Comparison of ENCODE assay signal across 12 cellular contexts in genomic region chr1:74463301-74463988, GRCh38. TPM values are rescaled to one million over a fixed set of nuclear protein-coding genes. Genes with fewer than 3 reads are reported as not detected.
DNase-seq lines count a peak whose midpoint lies in the region; ATAC-seq and TF ChIP-seq lines count a peak whose summit lies in the region.
"Had no signal": no experiment of that assay in that cellular context is flagged by ENCODE, and none has a peak within 500 bp of the region (broad histone marks: within the 10 kb centered on the region; RNA-seq: fewer than 3 reads in every experiment).

No MANE protein-coding gene starts in this region.

- ATAC-seq in GM21390 (IDR thresholded peaks at IDR 0.05; ENCODE audit: unreplicated experiment) (peak; percentile 85), HG03432 (IDR thresholded peaks at IDR 0.05; ENCODE audit: unreplicated experiment) (peak; percentile 95)

- H3K36me3 Mint-ChIP-seq in activated CD4-positive, alpha-beta memory T cell treated with anti-CD3 and anti-CD28 coated beads, Interleukin-2, amount 10 ng/mL, durations not matched to agents 7 days and 5 days (ENCODE audit: low read depth) = no peaks in the 10 kb centered on the region

- H3K36me3 ChIP-seq in thyroid gland = no peaks in the 10 kb centered on the region

- H3K27me3 ChIP-seq in thyroid gland = no peaks in the 10 kb centered on the region

- no peak overlapping the region for H3K27ac Mint-ChIP-seq in activated CD4-positive, alpha-beta memory T cell treated with anti-CD3 and anti-CD28 coated beads, Interleukin-2, amount 10 ng/mL, durations not matched to agents 7 days and 5 days

- no peak for TF ChIP-seq POLR2A in thyroid gland (IDR thresholded peaks at IDR 0.05)

- no peaks in the 10 kb centered on the region for H3K4me1 ChIP-seq in thyroid gland

- no peak overlapping the region for H3K4me3 Mint-ChIP-seq in activated CD4-positive, alpha-beta memory T cell treated with anti-CD3 and anti-CD28 coated beads, Interleukin-2, amount 10 ng/mL, durations not matched to agents 7 days and 5 days

- no peaks in the 10 kb centered on the region for H3K9me3 ChIP-seq in thyroid gland

- no peaks in the 10 kb centered on the region for H3K9me3 Mint-ChIP-seq in activated CD4-positive, alpha-beta memory T cell treated with anti-CD3 and anti-CD28 coated beads, Interleukin-2, amount 10 ng/mL, durations not matched to agents 7 days and 5 days

- TF ChIP-seq CTCF in GM12865 (IDR thresholded peaks at IDR 0.05; ENCODE audit: insufficient read depth, low read depth, low read length, missing control alignments) = no peak
- TF ChIP-seq CTCF in fibroblast of pulmonary artery (IDR thresholded peaks at IDR 0.05; ENCODE audit: low read length, missing control alignments) = no peak
- TF ChIP-seq CTCF in thyroid gland (IDR thresholded peaks at IDR 0.05) = no peak

- H3K4me1 Mint-ChIP-seq in activated CD4-positive, alpha-beta memory T cell treated with anti-CD3 and anti-CD28 coated beads, Interleukin-2, amount 10 ng/mL, durations not matched to agents 7 days and 5 days = peaks cover 2% of the 10 kb centered on the region

- H3K27ac ChIP-seq in thyroid gland = no peak overlapping the region

- no peaks in the 10 kb centered on the region for H3K27me3 Mint-ChIP-seq in activated CD4-positive, alpha-beta memory T cell treated with anti-CD3 and anti-CD28 coated beads, Interleukin-2, amount 10 ng/mL, durations not matched to agents 7 days and 5 days

- DNase-seq in GM12865 (ENCODE audit: low read depth) (peak; percentile 37), fibroblast of pulmonary artery (ENCODE audit: low read depth) (peak; percentile 17), SHP77 (lab: John Stamatoyannopoulos, UW) (no peak), thyroid gland (no peak)
- no peak for DNase-seq in effector CD8-positive, alpha-beta T cell (lab: John Stamatoyannopoulos, UW)
- no peak for DNase-seq in activated CD4-positive, alpha-beta memory T cell treated with anti-CD3 and anti-CD28 coated beads, Interleukin-2, amount 10 ng/mL, durations not matched to agents 7 days and 5 days
- DNase-seq: central memory CD4-positive, alpha-beta T cell; NCI-H510A had no signal

- WGBS in thyroid gland, 2 donors = 75 to 78% methylated on average over 9 of the region's 9 CpGs

- CTCF ChIA-PET in activated CD4-positive, alpha-beta memory T cell treated with anti-CD3 and anti-CD28 coated beads, Interleukin-2, amount 10 ng/mL, durations not matched to agents 7 days and 5 days (lab: Charles Lee) = no interaction called here

- intact Hi-C loops in thyroid gland (cut with DNase I) = no loop called here

- POLR2A ChIA-PET in activated CD4-positive, alpha-beta memory T cell treated with anti-CD3 and anti-CD28 coated beads, Interleukin-2, amount 10 ng/mL, durations not matched to agents 7 days and 5 days (lab: Charles Lee) = no interaction called here

- H3K4me3 ChIP-seq in GM12865 (ENCODE audit: low read depth, low read length) (no peak overlapping the region), fibroblast of pulmonary artery (replicated peaks; ENCODE audit: low read depth, low read length) (no peak overlapping the region), thyroid gland (replicated peaks in 1 of 3) (no peak overlapping the region)
- H3K4me3 ChIP-seq: skin epidermis had no signal

RNA-seq across cellular contexts. Expression of gene LRRC53, which starts 49.0 kb away (rescaled TPM):
- total RNA-seq in activated CD4-positive, alpha-beta memory T cell treated with anti-CD3 and anti-CD28 coated beads, Interleukin-2, amount 10 ng/mL, durations not matched to agents 7 days and 5 days = not detected
- total RNA-seq in thyroid gland = not detected
- total RNA-seq: subcutaneous adipose tissue had no signal

Comparison
In these comparisons a context has a peak if more than half of its experiments do, and no peak if none do; other contexts are left out.
1. DNase-seq: peak in GM12865 (single experiment) and fibroblast of pulmonary artery (single experiment); none in effector CD8-positive, alpha-beta T cell (single experiment), SHP77 (0 of 2), activated CD4-positive, alpha-beta memory T cell treated with anti-CD3 and anti-CD28 coated beads, Interleukin-2, amount 10 ng/mL, durations not matched to agents 7 days and 5 days (single experiment) and thyroid gland (0 of 2).